31 cellular contexts compared by ENCODE assay signal in the genomic region with DNA sequence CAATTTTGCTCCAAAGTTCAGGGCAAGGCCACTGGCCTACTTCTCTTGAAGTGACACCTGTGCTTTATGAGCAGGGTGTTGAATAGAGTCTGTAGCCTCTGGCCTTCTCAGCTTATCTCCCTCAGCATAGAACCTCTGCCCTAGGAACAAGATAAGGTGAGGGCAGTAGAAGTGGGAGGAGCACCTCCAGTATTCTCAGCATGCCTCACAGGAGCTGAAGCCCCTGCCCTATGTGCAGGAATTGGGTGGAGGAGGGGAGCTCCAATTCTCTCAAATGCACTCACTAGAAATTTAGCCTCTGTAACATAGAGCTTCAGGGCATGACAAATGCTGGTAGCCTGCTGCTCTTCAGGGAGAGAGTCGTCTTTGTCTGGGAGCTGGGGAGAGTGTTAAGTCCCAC.
"Had no signal": no experiment of that assay in that cellular context is flagged by ENCODE, and none has a peak within 500 bp of the region (broad histone marks: within the 10 kb centered on the region; RNA-seq: fewer than 3 reads in every experiment).

No MANE protein-coding gene starts in this region.

- H3K27me3 ChIP-seq: ascending aorta, cardiac muscle cell, colonic mucosa had no signal

- H3K27ac ChIP-seq: ascending aorta, breast epithelium, cardiac muscle cell, colonic mucosa, WERI-Rb-1 had no signal

- H3K4me3 ChIP-seq: ascending aorta, breast epithelium, cardiac muscle cell, colonic mucosa had no signal

- H3K9me3 ChIP-seq: breast epithelium, colonic mucosa had no signal

- H3K36me3 Mint-ChIP-seq: activated naive CD4-positive, alpha-beta T cell treated with anti-CD3 and anti-CD28 coated beads, Interleukin-2, amount 10 ng/mL, durations not matched to agents 7 days and 5 days; activated naive CD4-positive, alpha-beta T cell treated with anti-CD3 and anti-CD28 coated beads, Interleukin-2, amount 50 U/mL, for 72 hours; activated naive CD8-positive, alpha-beta T cell treated with anti-CD3 and anti-CD28 coated beads, Interleukin-2, amount 10 ng/mL, durations not matched to agents 7 days and 5 days had no signal

- H3K27ac Mint-ChIP-seq: activated CD4-positive, alpha-beta memory T cell treated with anti-CD3 and anti-CD28 coated beads, Interleukin-2, amount 10 ng/mL, durations not matched to agents 7 days and 5 days; activated CD4-positive, alpha-beta T cell treated with anti-CD3 and anti-CD28 coated beads, Interleukin-2, amount 10 ng/mL, durations not matched to agents 7 days and 5 days; activated naive CD4-positive, alpha-beta T cell treated with anti-CD3 and anti-CD28 coated beads, Interleukin-2, amount 10 ng/mL, durations not matched to agents 7 days and 5 days; activated naive CD4-positive, alpha-beta T cell treated with anti-CD3 and anti-CD28 coated beads, Interleukin-2, amount 50 U/mL, for 72 hours; activated naive CD8-positive, alpha-beta T cell treated with anti-CD3 and anti-CD28 coated beads, Interleukin-2, amount 10 ng/mL, durations not matched to agents 7 days and 5 days; activated T-cell treated with anti-CD3 and anti-CD28 coated beads, Interleukin-2, amount 50 U/mL, for 24 hours; activated T-cell treated with anti-CD3 and anti-CD28 coated beads, Interleukin-2, amount 50 U/mL, for 72 hours; T-helper 17 cell; T-helper 2 cell treated with Interferon-gamma antibody and Interleukin-4, amounts not matched to agents 5 μg/mL and 100 μg/mL, for 36 hours had no signal

- H3K36me3 ChIP-seq: ascending aorta, breast epithelium, cardiac muscle cell, colonic mucosa, WERI-Rb-1 had no signal

- H3K4me1 ChIP-seq: ascending aorta, breast epithelium, colonic mucosa had no signal

- H3K4me3 Mint-ChIP-seq: activated CD4-positive, alpha-beta memory T cell treated with anti-CD3 and anti-CD28 coated beads, Interleukin-2, amount 10 ng/mL, durations not matched to agents 7 days and 5 days; activated CD4-positive, alpha-beta T cell treated with anti-CD3 and anti-CD28 coated beads, Interleukin-2, amount 10 ng/mL, durations not matched to agents 7 days and 5 days; activated naive CD4-positive, alpha-beta T cell treated with anti-CD3 and anti-CD28 coated beads, Interleukin-2, amount 10 ng/mL, durations not matched to agents 7 days and 5 days; activated naive CD8-positive, alpha-beta T cell treated with anti-CD3 and anti-CD28 coated beads, Interleukin-2, amount 10 ng/mL, durations not matched to agents 7 days and 5 days; activated T-cell treated with anti-CD3 and anti-CD28 coated beads, Interleukin-2, amount 50 U/mL, for 24 hours; activated T-cell treated with anti-CD3 and anti-CD28 coated beads, Interleukin-2, amount 50 U/mL, for 72 hours; T-helper 17 cell; T-helper 2 cell treated with Interferon-gamma antibody and Interleukin-4, amounts not matched to agents 5 μg/mL and 100 μg/mL, for 36 hours had no signal

- H3K9me3 Mint-ChIP-seq: activated CD4-positive, alpha-beta memory T cell treated with anti-CD3 and anti-CD28 coated beads, Interleukin-2, amount 10 ng/mL, durations not matched to agents 7 days and 5 days; activated CD4-positive, alpha-beta T cell treated with anti-CD3 and anti-CD28 coated beads, Interleukin-2, amount 10 ng/mL, durations not matched to agents 7 days and 5 days; activated naive CD4-positive, alpha-beta T cell treated with anti-CD3 and anti-CD28 coated beads, Interleukin-2, amount 10 ng/mL, durations not matched to agents 7 days and 5 days; activated naive CD8-positive, alpha-beta T cell treated with anti-CD3 and anti-CD28 coated beads, Interleukin-2, amount 10 ng/mL, durations not matched to agents 7 days and 5 days; activated T-cell treated with anti-CD3 and anti-CD28 coated beads, Interleukin-2, amount 50 U/mL, for 24 hours had no signal

- DNase-seq: activated CD4-positive, alpha-beta memory T cell treated with anti-CD3 and anti-CD28 coated beads, Interleukin-2, amount 10 ng/mL, durations not matched to agents 7 days and 5 days; activated CD4-positive, alpha-beta T cell treated with anti-CD3 and anti-CD28 coated beads for 4 hours; activated CD4-positive, alpha-beta T cell treated with anti-CD3 and anti-CD28 coated beads, Interleukin-2, amount 10 ng/mL, durations not matched to agents 7 days and 5 days; activated CD4-positive, alpha-beta T cell treated with anti-CD3 and anti-CD28 coated beads, Interleukin-2, amount 50 U/mL, for 4 hours; activated CD4-positive, CD25-positive, alpha-beta regulatory T cell; activated CD4-positive, CD25-positive, alpha-beta regulatory T cell treated with anti-CD3 and anti-CD28 coated beads, Interleukin-2, amount 50 U/mL, for 72 hours; activated CD8-positive, alpha-beta memory T cell treated with anti-CD3 and anti-CD28 coated beads, Interleukin-2, amount 50 U/mL, for 48 hours; activated gamma-delta T cell; activated naive CD4-positive, alpha-beta T cell; activated naive CD4-positive, alpha-beta T cell treated with anti-CD3 and anti-CD28 coated beads, Interleukin-2, amount 10 ng/mL, durations not matched to agents 7 days and 5 days; activated naive CD8-positive, alpha-beta T cell treated with anti-CD3 and anti-CD28 coated beads, Interleukin-2, amount 10 ng/mL, durations not matched to agents 7 days and 5 days; activated T-cell treated with anti-CD3 and anti-CD28 coated beads for 4 hours; activated T-cell treated with anti-CD3 and anti-CD28 coated beads, Interleukin-2, amount 50 U/mL, for 24 hours; activated T-cell treated with anti-CD3 and anti-CD28 coated beads, Interleukin-2, amount 50 U/mL, for 72 hours; central memory CD4-positive, alpha-beta T cell; cerebellar nuclear complex; colonic mucosa; effector CD8-positive, alpha-beta T cell; foreskin fibroblast; head of caudate nucleus; T-helper 17 cell; T1000; WERI-Rb-1 had no signal

- ATAC-seq: activated naive CD4-positive, alpha-beta T cell treated with anti-CD3 and anti-CD28 coated beads, Interleukin-2, amount 50 U/mL, for 72 hours; activated T-cell treated with anti-CD3 and anti-CD28 coated beads, Interleukin-2, amount 50 U/mL, for 72 hours; esophagus mucosa; T-helper 17 cell had no signal

- H3K27me3 Mint-ChIP-seq: activated CD4-positive, alpha-beta memory T cell treated with anti-CD3 and anti-CD28 coated beads, Interleukin-2, amount 10 ng/mL, durations not matched to agents 7 days and 5 days; activated CD4-positive, alpha-beta T cell treated with anti-CD3 and anti-CD28 coated beads, Interleukin-2, amount 10 ng/mL, durations not matched to agents 7 days and 5 days; activated naive CD4-positive, alpha-beta T cell treated with anti-CD3 and anti-CD28 coated beads, Interleukin-2, amount 10 ng/mL, durations not matched to agents 7 days and 5 days; activated naive CD8-positive, alpha-beta T cell treated with anti-CD3 and anti-CD28 coated beads, Interleukin-2, amount 10 ng/mL, durations not matched to agents 7 days and 5 days; brain; T-helper 17 cell had no signal

- FAIRE-seq: frontal cortex had no signal

- H3K4me1 Mint-ChIP-seq: activated CD4-positive, alpha-beta memory T cell treated with anti-CD3 and anti-CD28 coated beads, Interleukin-2, amount 10 ng/mL, durations not matched to agents 7 days and 5 days; activated CD4-positive, alpha-beta T cell treated with anti-CD3 and anti-CD28 coated beads, Interleukin-2, amount 10 ng/mL, durations not matched to agents 7 days and 5 days; activated naive CD4-positive, alpha-beta T cell treated with anti-CD3 and anti-CD28 coated beads, Interleukin-2, amount 10 ng/mL, durations not matched to agents 7 days and 5 days; activated naive CD8-positive, alpha-beta T cell treated with anti-CD3 and anti-CD28 coated beads, Interleukin-2, amount 10 ng/mL, durations not matched to agents 7 days and 5 days; T-helper 17 cell had no signal
